In the genomic region with DNA sequence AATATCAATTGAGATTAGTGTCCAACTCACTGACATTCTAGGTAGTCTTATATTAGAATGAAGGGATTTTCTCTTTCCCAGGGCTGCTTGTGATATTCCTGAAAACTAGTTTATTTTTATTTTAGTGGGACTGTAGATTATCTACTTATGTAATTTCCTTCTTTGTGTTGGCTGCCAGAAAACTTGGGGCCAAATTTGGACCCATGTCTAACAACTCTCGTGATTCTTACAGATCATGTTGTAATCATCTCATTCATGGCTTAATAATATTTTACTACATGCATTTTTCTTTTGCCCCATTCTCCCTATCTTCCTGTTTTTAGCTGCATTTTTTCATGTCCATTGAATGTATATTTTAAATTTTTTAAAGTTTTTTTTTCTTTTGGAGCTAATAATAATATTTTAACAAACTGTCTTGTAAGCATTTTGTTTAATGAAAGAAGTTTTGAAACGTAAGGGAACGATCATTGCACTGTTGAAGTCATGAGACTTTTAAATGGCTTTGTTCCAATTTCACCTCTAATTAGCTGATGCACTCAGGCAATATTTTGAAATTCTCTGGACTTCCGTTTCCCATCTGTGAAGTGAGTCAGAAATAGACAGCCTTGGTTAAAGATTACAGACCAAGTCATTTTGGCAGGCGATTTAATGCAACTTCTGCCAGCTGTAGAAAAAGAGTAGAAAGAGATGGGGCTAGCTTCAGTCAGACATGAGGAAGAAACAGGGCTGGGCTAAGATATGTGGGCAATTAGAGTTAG, we compare ENCODE assay signal across 9 cellular contexts. TPM values are rescaled to one million over a fixed set of nuclear protein-coding genes. Genes with fewer than 3 reads are reported as not detected.
DNase-seq lines count a peak whose midpoint lies in the region; ATAC-seq and FAIRE-seq lines count a peak whose summit lies in the region.
"Had no signal": no experiment of that assay in that cellular context is flagged by ENCODE, and none has a peak within 500 bp of the region (broad histone marks: within the 10 kb centered on the region; RNA-seq: fewer than 3 reads in every experiment).

No MANE protein-coding gene starts in this region.

- DNase-seq in GM18507 (ENCODE audit: extremely low spot score, insufficient read length, low read depth) (peak; percentile 9), RPMI7951 (ENCODE audit: low read depth) (peak; percentile 96), left lobe of liver (ENCODE audit: low spot score) (peak; percentile 64), NCI-H1417 (lab: John Stamatoyannopoulos, UW) (no peak), HT-29 (ENCODE audit: low spot score) (no peak), ureter (ENCODE audit: low spot score) (no peak), C1 segment of cervical spinal cord (lab: John Stamatoyannopoulos, UW) (no peak)
- DNase-seq: activated T-cell treated with anti-CD3 and anti-CD28 coated beads, Interleukin-2, amount 50 U/mL, for 1 hour had no signal

- peak; percentile 78 for FAIRE-seq in GM18507 (lab: Jason Lieb, UNC)

- ATAC-seq in HG02938 (IDR thresholded peaks at IDR 0.05; ENCODE audit: unreplicated experiment), result peak; percentile 98
- ATAC-seq in left lobe of liver, result peak; percentile 76

RNA-seq across cellular contexts. Expression of a gene that starts 14.3 kb away (rescaled TPM):
- total RNA-seq in RPMI7951 (2014; rRNA removed; shearing (Covaris generic)), result 12.1 and 12.9 TPM in 2 replicates
- total RNA-seq in left lobe of liver, result 520 TPM
- 0.13 and 0.64 TPM in 2 replicates for total RNA-seq in HT-29 (2014; rRNA removed; shearing (Covaris generic))
- total RNA-seq in ureter, result 1.0 TPM

RNA-seq across cellular contexts. Expression of a gene that starts 23.1 kb away (rescaled TPM):
- not detected in 2 replicates for total RNA-seq in RPMI7951 (2014; rRNA removed; shearing (Covaris generic))
- not detected for total RNA-seq in left lobe of liver
- not detected in 2 replicates for total RNA-seq in HT-29 (2014; rRNA removed; shearing (Covaris generic))
- not detected for total RNA-seq in ureter

Comparison
In these comparisons a context has a peak if more than half of its experiments do, and no peak if none do; other contexts are left out.
1. DNase-seq: peak in GM18507 (single experiment), RPMI7951 (single experiment) and left lobe of liver (single experiment); none in NCI-H1417 (0 of 3), HT-29 (single experiment), ureter (single experiment) and C1 segment of cervical spinal cord (0 of 14).
2. RNA of a gene that starts 14.3 kb away (total RNA-seq): 520 TPM in left lobe of liver (single experiment); 12.1 to 12.9 TPM in RPMI7951, 1.0 TPM in ureter (single experiment) and 0.13 to 0.64 TPM in HT-29; every median in the first group is over 10 times any median in the second.